ENCODE assay signal across 9 cellular contexts in the genomic region with DNA sequence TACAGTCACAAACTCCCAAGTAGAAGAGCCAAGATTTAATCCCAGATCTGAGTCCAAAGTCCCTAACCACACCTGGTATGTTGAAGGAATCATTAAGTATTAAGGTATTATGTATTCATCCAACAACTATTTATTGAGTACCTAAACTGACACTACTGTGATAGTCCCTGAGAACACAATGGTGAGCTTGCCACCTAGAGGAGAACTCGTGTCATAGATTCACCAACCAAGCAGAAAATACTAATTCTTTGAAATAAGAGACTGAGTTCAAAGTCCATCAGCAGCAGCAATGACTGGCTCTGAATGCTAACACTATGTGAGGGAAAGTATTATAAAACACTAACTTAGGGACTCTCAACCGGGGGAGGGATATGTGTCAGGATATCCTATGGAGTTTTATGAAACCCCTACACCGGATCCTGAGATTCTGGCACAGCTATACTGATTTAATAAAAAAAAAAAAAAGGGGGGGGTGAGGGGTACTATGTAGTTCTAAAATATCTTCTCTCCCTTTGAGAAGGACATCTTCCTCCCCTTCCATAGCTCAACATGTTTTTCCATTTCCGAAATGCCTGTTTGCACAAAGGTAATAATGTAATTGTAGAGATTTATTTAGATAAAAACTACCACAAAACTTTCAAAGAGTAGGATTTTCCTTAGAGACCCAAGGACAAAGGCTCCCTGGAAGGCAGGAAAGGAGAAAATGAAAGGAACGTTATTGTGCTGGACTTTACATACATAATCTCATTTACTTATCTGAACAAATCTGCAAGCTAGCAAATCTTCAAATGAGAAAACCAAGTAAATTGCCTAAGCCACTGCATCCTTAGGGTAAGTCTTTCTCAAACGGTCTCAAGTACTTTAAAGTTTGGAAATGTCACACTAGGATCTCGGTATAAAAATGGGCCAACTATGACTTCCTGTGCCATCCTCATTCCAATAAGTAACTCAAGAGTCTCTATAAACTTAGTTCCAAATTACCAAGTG. TPM values are rescaled to one million over a fixed set of nuclear protein-coding genes. Genes with fewer than 3 reads are reported as not detected.
DNase-seq lines count a peak whose midpoint lies in the region; ATAC-seq and TF ChIP-seq lines count a peak whose summit lies in the region.
"Had no signal": no experiment of that assay in that cellular context is flagged by ENCODE, and none has a peak within 500 bp of the region (broad histone marks: within the 10 kb centered on the region; RNA-seq: fewer than 3 reads in every experiment).

No MANE protein-coding gene starts in this region.

- H2AK5ac ChIP-seq in IMR-90 (ENCODE audit: low read depth, low read length), result no peak overlapping the region

- H4K91ac ChIP-seq in IMR-90 (ENCODE audit: insufficient read depth, low read depth, low read length), result no peak overlapping the region

- dilution Hi-C loops in IMR-90 (cut with HindIII; ENCODE audit: low sequenced_read_pairs, unreplicated experiment), result no loop called here

- TF ChIP-seq POLR2A in IMR-90 (IDR thresholded peaks at IDR 0.05; ENCODE audit: low read depth, low read length), result no peak
- TF ChIP-seq POLR2A in transverse colon (IDR thresholded peaks at IDR 0.05), result no peak

- peaks cover 63% of the 10 kb centered on the region for H3K4me1 Mint-ChIP-seq in chondrocyte (ENCODE audit: low read depth)

- no peak overlapping the region for H3K23ac ChIP-seq in IMR-90 (ENCODE audit: low read depth, low read length)

- peaks cover 3% of the 10 kb centered on the region for H3K9me3 Mint-ChIP-seq in chondrocyte (ENCODE audit: low read depth)

- DNase-seq in DND-41 (peak; percentile 53), IMR-90 (peak; percentile 81), SIG-M5 treated with dmso at 0.1 percent for 504 hours (lab: John Stamatoyannopoulos, UW; ENCODE audit: unreplicated experiment) (peak; percentile 79), chondrocyte (ENCODE audit: low spot score) (no peak), lung microvascular endothelial cell (ENCODE audit: low read depth in 2 of 2) (peak; percentile 81), transverse colon (peak; percentile 33)

- H2AFZ ChIP-seq in DND-41 (ENCODE audit: low read depth, low read length), result no peak overlapping the region
- no peak overlapping the region for H2AFZ ChIP-seq in IMR-90 (replicated peaks; ENCODE audit: low read length, poor library complexity)

- H3K9ac ChIP-seq in DND-41 (ENCODE audit: low read depth, low read length), result peak overlapping the region; percentile 84
- H3K9ac ChIP-seq in IMR-90 (ENCODE audit: low read depth, low read length), result peak overlapping the region; percentile 89; the same call in 1 of the 2 replicates

- ATAC-seq in DND-41 (ENCODE audit: insufficient read depth, low read depth), result peak; percentile 48
- peak; percentile 46 for ATAC-seq in GM19351 (IDR thresholded peaks at IDR 0.05; ENCODE audit: unreplicated experiment)
- ATAC-seq in IMR-90 (ENCODE audit: low read depth), result peak; percentile 40
- ATAC-seq in GM21423 (IDR thresholded peaks at IDR 0.05; ENCODE audit: unreplicated experiment), result no peak

- H4K8ac ChIP-seq in IMR-90 (ENCODE audit: low read depth in 2 of 2, low read length in 2 of 2), result no peak overlapping the region

- H3K27ac ChIP-seq in DND-41 (ENCODE audit: low read length) (peak overlapping the region; percentile 88), IMR-90 (ENCODE audit: insufficient read depth, low read length) (no peak overlapping the region), transverse colon (peak overlapping the region; percentile 90 to 96 (median 95))

- H2BK20ac ChIP-seq in IMR-90 (ENCODE audit: low read depth, low read length), result no peak overlapping the region

- H2AK9ac ChIP-seq in IMR-90 (replicated peaks; ENCODE audit: low read depth, low read length, poor library complexity), result no peak overlapping the region

- no peaks in the 10 kb centered on the region for H3K9me3 ChIP-seq in DND-41 (ENCODE audit: insufficient read depth, low read length, severe bottlenecking)
- H3K9me3 ChIP-seq in IMR-90 (ENCODE audit: control insufficient read depth, insufficient read depth, low read length), result no peaks in the 10 kb centered on the region
- H3K9me3 ChIP-seq in transverse colon, result no peaks in the 10 kb centered on the region

- TF ChIP-seq EP300 in transverse colon (IDR thresholded peaks at IDR 0.05; ENCODE audit: low read depth), result no peak

- H3K27me3 ChIP-seq in DND-41 (ENCODE audit: insufficient read depth, low read length, poor library complexity) (no peaks in the 10 kb centered on the region), IMR-90 (ENCODE audit: control insufficient read depth, insufficient read depth, low read length) (no peaks in the 10 kb centered on the region), transverse colon (no peaks in the 10 kb centered on the region)

- no CpG with 5 or more reads among the region's 7 CpGs for WGBS in IMR-90 (ENCODE audit: extremely low coverage in 2 of 2, insufficient read length in 1 of 2), 2 experiments
- WGBS in transverse colon (ENCODE audit: low coverage in 1 of 2), 2 donors, result 15 to 17% methylated on average over 6 to 7 of the region's 7 CpGs

- no peak overlapping the region for H2BK15ac ChIP-seq in IMR-90 (ENCODE audit: low read depth, low read length)

- in situ Hi-C loops in IMR-90 (cut with MboI; ENCODE audit: low sequenced_read_pairs), result no loop called here
- in situ Hi-C loops in transverse colon (cut with MboI; ENCODE audit: low pct_ligation_motif_present in 1 of 4, low pct_unique_long_range_greater_than_20kb in 1 of 4, low sequenced_read_pairs in 3 of 4), result no loop called here

- peaks cover 65% of the 10 kb centered on the region for H3K79me2 ChIP-seq in DND-41 (ENCODE audit: insufficient read depth, low read length)

- no TSS peak for BruUV-seq in IMR-90 (replicated peaks; lab: Mats Ljungman, UMichigan)

- H4K5ac ChIP-seq in IMR-90 (ENCODE audit: low read depth, low read length), result no peak overlapping the region

- H3K18ac ChIP-seq in IMR-90 (ENCODE audit: low read depth, low read length), result no peak overlapping the region

- no peak overlapping the region for H3K14ac ChIP-seq in IMR-90 (replicated peaks; ENCODE audit: low read depth, low read length)

- no peak overlapping the region for H2BK120ac ChIP-seq in IMR-90 (ENCODE audit: low read depth, low read length)

- CTCF ChIA-PET in IMR-90 (lab: Yijun Ruan, JAX), result interaction anchor here (0.6 to 1.6 kb wide), 6 partner anchors 12 to 551 kb away, joined by 3 to 7 read pairs (median 3); no protein-coding TSS in a partner anchor

- H3K36me3 Mint-ChIP-seq in chondrocyte (ENCODE audit: low read depth), result peaks cover 2% of the 10 kb centered on the region

- peaks cover 11% of the 10 kb centered on the region for H3K36me3 ChIP-seq in DND-41 (ENCODE audit: insufficient read depth, low read length)
- no peaks in the 10 kb centered on the region for H3K36me3 ChIP-seq in IMR-90 (ENCODE audit: control insufficient read depth, insufficient read depth, low read length)
- no peaks in the 10 kb centered on the region for H3K36me3 ChIP-seq in transverse colon

- H2BK5ac ChIP-seq in IMR-90 (ENCODE audit: low read depth, low read length, poor library complexity, severe bottlenecking), result peak overlapping the region; percentile 91

- H3K4me3 ChIP-seq in DND-41 (ENCODE audit: low read depth in 1 of 2, low read length in 2 of 2) (peak overlapping the region; percentile 90 to 97; a peak in 3 of 4 replicates), IMR-90 (ENCODE audit: insufficient read depth, low read depth, low read length) (peak overlapping the region; percentile 80), transverse colon (peak overlapping the region in 3 of 4 donors; percentile 74 to 92 (median 86))

- TF ChIP-seq CTCF in DND-41 (IDR thresholded peaks at IDR 0.05; ENCODE audit: borderline replicate concordance, extremely low read depth, low read length, poor library complexity, severe bottlenecking) (peak; percentile 83), IMR-90 (conservative IDR thresholded peaks at IDR 0.05; ENCODE audit: low read depth, low read length) (peak; percentile 79), chondrocyte (IDR thresholded peaks at IDR 0.05) (peak; percentile 85), transverse colon (IDR thresholded peaks at IDR 0.05) (peak; percentile 55 to 78 (median 59))

- peaks cover 6% of the 10 kb centered on the region; the same call in 1 of the 2 replicates for H3K9me1 ChIP-seq in IMR-90 (ENCODE audit: insufficient read depth, low read length)

- peak; percentile 80 for TF ChIP-seq RAD21 in IMR-90 (IDR thresholded peaks at IDR 0.05; ENCODE audit: low read length)

- H3K4me1 ChIP-seq in DND-41 (ENCODE audit: insufficient read depth, low read length) (peaks cover 68% of the 10 kb centered on the region), IMR-90 (ENCODE audit: control insufficient read depth, insufficient read depth, low read length) (peaks cover 18% of the 10 kb centered on the region), transverse colon (peaks cover 23 to 61% (median 55%) of the 10 kb centered on the region in 4 donors)

- no peak overlapping the region for H3K56ac ChIP-seq in IMR-90 (ENCODE audit: extremely low read depth, insufficient read depth, low read length)

- H3K79me1 ChIP-seq in IMR-90 (ENCODE audit: low read depth in 1 of 2, low read length in 2 of 2), result peaks cover 3 to 23% of the 10 kb centered on the region in 2 experiments; a peak in 2 of 4 replicates

- POLR2A ChIA-PET in IMR-90 (lab: Charles Lee; ENCODE audit: unreplicated experiment), result no interaction called here

- H4K20me1 ChIP-seq in DND-41 (ENCODE audit: insufficient read depth, low read length) (peaks cover 51% of the 10 kb centered on the region), IMR-90 (ENCODE audit: insufficient read depth, low read length) (peaks cover 46% of the 10 kb centered on the region)

- intact Hi-C loops in IMR-90 (cut with micrococcal nuclease), result loop anchor here (1.0 to 10.0 kb wide), 3 partner anchors 46 to 564 kb away; no protein-coding TSS in a partner anchor
- intact Hi-C loops in transverse colon (cut with DNase I; ENCODE audit: low total_unique reads), result no loop called here

- H3K4me2 ChIP-seq in DND-41 (ENCODE audit: insufficient read depth, low read length) (peak overlapping the region; percentile 82), IMR-90 (ENCODE audit: low read depth, low read length) (peak overlapping the region; percentile 88)

- H3K27ac Mint-ChIP-seq in chondrocyte (ENCODE audit: unreplicated experiment), result peak overlapping the region; percentile 97

- peak overlapping the region; percentile 90 for H3K4me3 Mint-ChIP-seq in chondrocyte (ENCODE audit: unreplicated experiment)

- H3K4ac ChIP-seq in IMR-90 (ENCODE audit: low read depth, low read length), result no peak overlapping the region

- H3K27me3 Mint-ChIP-seq in chondrocyte (ENCODE audit: low read depth), result no peaks in the 10 kb centered on the region

RNA-seq across cellular contexts. Expression of a gene that starts 1.5 kb away (rescaled TPM):
- total RNA-seq in IMR-90 (2012; rRNA removed) (188 and 202 TPM in 2 replicates), chondrocyte (89.0 to 122 TPM (median 90.2 TPM) in 3 replicates), lung microvascular endothelial cell (138 and 166 TPM in 2 replicates), transverse colon (100 to 1,000 TPM; 129 to 208 (median 178) TPM)
- polyA plus RNA-seq in IMR-90 (2012; rRNA removed), result 55.6 and 62.2 TPM in 2 replicates
- 15.8 and 24.1 TPM in 2 replicates for polyA plus RNA-seq in IMR-90 (2012; cell fraction: cytosol; rRNA removed)
- 6.4 and 33.7 TPM in 2 replicates for polyA plus RNA-seq in IMR-90 (2012; cell fraction: nucleus; rRNA removed; ENCODE audit: low replicate concordance)

RNA-seq across cellular contexts. Expression of a gene that starts 17.2 kb away (rescaled TPM):
- not detected in 2 replicates for total RNA-seq in IMR-90 (2012; rRNA removed)
- polyA plus RNA-seq in IMR-90 (2012; rRNA removed), result not detected in 2 replicates
- not detected in 2 replicates for polyA plus RNA-seq in IMR-90 (2012; cell fraction: cytosol; rRNA removed)
- polyA plus RNA-seq in IMR-90 (2012; cell fraction: nucleus; rRNA removed; ENCODE audit: low replicate concordance), result not detected in 2 replicates
- not detected in 3 replicates for total RNA-seq in chondrocyte
- not detected in 2 replicates for total RNA-seq in lung microvascular endothelial cell
- total RNA-seq in transverse colon, result not detected
- total RNA-seq: frontal cortex had no signal

RNA-seq across cellular contexts. Expression of a gene that starts 56.6 kb away (rescaled TPM):
- total RNA-seq in IMR-90 (2012; rRNA removed) (86.2 and 117 TPM in 2 replicates), chondrocyte (60.2 to 68.2 TPM (median 62.4 TPM) in 3 replicates), lung microvascular endothelial cell (52.4 and 56.0 TPM in 2 replicates), transverse colon (10 to 100 TPM; 17.2 to 52.6 (median 35.9) TPM)
- polyA plus RNA-seq in IMR-90 (2012; rRNA removed), result 74.4 and 82.4 TPM in 2 replicates
- polyA plus RNA-seq in IMR-90 (2012; cell fraction: cytosol; rRNA removed), result 29.6 and 49.6 TPM in 2 replicates
- 7.6 and 36.7 TPM in 2 replicates for polyA plus RNA-seq in IMR-90 (2012; cell fraction: nucleus; rRNA removed; ENCODE audit: low replicate concordance)
